ENCODE assay signal across 10 cellular contexts in the genomic region with DNA sequence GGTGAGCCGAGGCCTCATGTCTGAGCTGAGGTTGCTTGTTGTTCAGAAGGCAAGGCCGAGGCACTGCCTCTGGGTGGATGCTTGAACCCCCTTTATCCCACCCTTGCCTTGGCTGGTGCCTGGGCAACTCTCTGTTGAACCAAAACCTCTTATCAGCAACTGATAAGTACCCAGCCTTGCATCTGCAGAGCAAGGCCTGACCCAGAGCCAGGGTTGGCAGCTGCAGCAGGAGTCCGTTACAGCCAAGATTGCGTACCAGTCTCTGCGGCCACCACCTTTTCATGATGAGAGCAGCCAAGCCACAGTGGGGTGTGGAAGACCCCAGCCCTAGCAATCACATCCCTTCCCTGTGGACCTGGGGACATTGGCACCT.
DNase-seq lines count a peak whose midpoint lies in the region; ATAC-seq lines count a peak whose summit lies in the region.
"Had no signal": no experiment of that assay in that cellular context is flagged by ENCODE, and none has a peak within 500 bp of the region (broad histone marks: within the 10 kb centered on the region; RNA-seq: fewer than 3 reads in every experiment).

No MANE protein-coding gene starts in this region.

- DNase-seq in activated CD4-positive, alpha-beta T cell treated with anti-CD3 and anti-CD28 coated beads for 36 hours = no peak
- DNase-seq in activated CD4-positive, alpha-beta T cell treated with anti-CD3 and anti-CD28 coated beads for 4 hours = no peak
- peak; percentile 68 for DNase-seq in activated CD8-positive, alpha-beta memory T cell treated with anti-CD3 and anti-CD28 coated beads, Interleukin-2, amount 50 U/mL, for 48 hours
- DNase-seq in left ventricle myocardium superior (peak; percentile 67), foreskin melanocyte (no peak), iPS-NIHi7 (ENCODE audit: extremely low spot score) (no peak)
- DNase-seq in stimulated activated naive CD8-positive, alpha-beta T cell treated with anti-CD3 and anti-CD28 coated beads, Interleukin-15, amount 100 ng/mL, for 72 hours = no peak
- DNase-seq in activated effector memory CD4-positive, alpha-beta T cell treated with anti-CD3 and anti-CD28 coated beads, Interleukin-2, amount 50 U/mL, for 16 hours = no peak
- DNase-seq: DMS53, NCI-H187 treated with DMSO at 0.1 percent for 48 hours had no signal

- H3K27ac Mint-ChIP-seq in activated CD4-positive, alpha-beta T cell treated with anti-CD3 and anti-CD28 coated beads for 36 hours = peak overlapping the region; percentile 100
- H3K27ac Mint-ChIP-seq in stimulated activated naive CD8-positive, alpha-beta T cell treated with anti-CD3 and anti-CD28 coated beads, Interleukin-15, amount 100 ng/mL, for 72 hours = peak overlapping the region; percentile 100

- H3K36me3 Mint-ChIP-seq in activated CD4-positive, alpha-beta T cell treated with anti-CD3 and anti-CD28 coated beads for 36 hours (ENCODE audit: low read depth) = peaks cover 3% of the 10 kb centered on the region

- H3K4me3 Mint-ChIP-seq in activated CD4-positive, alpha-beta T cell treated with anti-CD3 and anti-CD28 coated beads for 36 hours = peak overlapping the region; percentile 84
- H3K4me3 Mint-ChIP-seq in stimulated activated naive CD8-positive, alpha-beta T cell treated with anti-CD3 and anti-CD28 coated beads, Interleukin-15, amount 100 ng/mL, for 72 hours = peak overlapping the region; percentile 85 to 95

- H3K27me3 Mint-ChIP-seq in activated CD4-positive, alpha-beta T cell treated with anti-CD3 and anti-CD28 coated beads for 36 hours = no peaks in the 10 kb centered on the region
- H3K27me3 Mint-ChIP-seq in stimulated activated naive CD8-positive, alpha-beta T cell treated with anti-CD3 and anti-CD28 coated beads, Interleukin-15, amount 100 ng/mL, for 72 hours = no peaks in the 10 kb centered on the region

- POLR2A ChIA-PET in activated CD4-positive, alpha-beta T cell treated with anti-CD3 and anti-CD28 coated beads for 36 hours (lab: Charles Lee) = interaction anchor here (2.4 to 4.2 kb wide), 2 partner anchors 16 to 22 kb away, joined by 17 to 24 read pairs; no protein-coding TSS in a partner anchor

- CTCF ChIA-PET in activated CD4-positive, alpha-beta T cell treated with anti-CD3 and anti-CD28 coated beads for 36 hours (lab: Charles Lee) = interaction anchor here (0.6 to 4.8 kb wide), 12 partner anchors 11 to 333 kb away, joined by 3 to 64 read pairs (median 4); no protein-coding TSS in a partner anchor

- H3K9me3 Mint-ChIP-seq in activated CD4-positive, alpha-beta T cell treated with anti-CD3 and anti-CD28 coated beads for 36 hours (ENCODE audit: low read depth) = no peaks in the 10 kb centered on the region
- H3K9me3 Mint-ChIP-seq in stimulated activated naive CD8-positive, alpha-beta T cell treated with anti-CD3 and anti-CD28 coated beads, Interleukin-15, amount 100 ng/mL, for 72 hours = no peaks in the 10 kb centered on the region

- peaks cover 55% of the 10 kb centered on the region for H3K4me1 Mint-ChIP-seq in activated CD4-positive, alpha-beta T cell treated with anti-CD3 and anti-CD28 coated beads for 36 hours
- H3K4me1 Mint-ChIP-seq in stimulated activated naive CD8-positive, alpha-beta T cell treated with anti-CD3 and anti-CD28 coated beads, Interleukin-15, amount 100 ng/mL, for 72 hours = peaks cover 74% of the 10 kb centered on the region

- intact Hi-C loops in activated CD4-positive, alpha-beta T cell treated with anti-CD3 and anti-CD28 coated beads for 36 hours (cut with DNase I, micrococcal nuclease) = loop anchor here (1.0 to 5.0 kb wide), 3 partner anchors 40 to 197 kb away; partner anchors contain the start of genes EVI2A (in 1 of the 2) and EVI2B (in 1 of the 2)
- intact Hi-C loops in left ventricle myocardium superior (cut with micrococcal nuclease) = no loop called here

- ATAC-seq in activated CD4-positive, alpha-beta T cell treated with anti-CD3 and anti-CD28 coated beads for 36 hours = no peak
- peak; percentile 67 for ATAC-seq in left ventricle myocardium superior
- ATAC-seq in stimulated activated naive CD8-positive, alpha-beta T cell treated with anti-CD3 and anti-CD28 coated beads, Interleukin-15, amount 100 ng/mL, for 72 hours = no peak

Comparison
In these comparisons a context has a peak if more than half of its experiments do, and no peak if none do; other contexts are left out.
1. DNase-seq: peak in activated CD8-positive, alpha-beta memory T cell treated with anti-CD3 and anti-CD28 coated beads, Interleukin-2, amount 50 U/mL, for 48 hours (single experiment) and left ventricle myocardium superior (single experiment); none in activated CD4-positive, alpha-beta T cell treated with anti-CD3 and anti-CD28 coated beads for 36 hours (single experiment), activated CD4-positive, alpha-beta T cell treated with anti-CD3 and anti-CD28 coated beads for 4 hours (0 of 2), stimulated activated naive CD8-positive, alpha-beta T cell treated with anti-CD3 and anti-CD28 coated beads, Interleukin-15, amount 100 ng/mL, for 72 hours (0 of 2), foreskin melanocyte (single experiment), activated effector memory CD4-positive, alpha-beta T cell treated with anti-CD3 and anti-CD28 coated beads, Interleukin-2, amount 50 U/mL, for 16 hours (single experiment) and iPS-NIHi7 (single experiment).